In genomic region chr6:41502607-41503434, GRCh38 we compare ENCODE assay signal across 11 cellular contexts. TPM values are rescaled to one million over a fixed set of nuclear protein-coding genes. Genes with fewer than 3 reads are reported as not detected.
DNase-seq lines count a peak whose midpoint lies in the region; ATAC-seq and TF ChIP-seq lines count a peak whose summit lies in the region.
"Had no signal": no experiment of that assay in that cellular context is flagged by ENCODE, and none has a peak within 500 bp of the region (broad histone marks: within the 10 kb centered on the region; RNA-seq: fewer than 3 reads in every experiment).

No MANE protein-coding gene starts in this region.

- peaks cover 22% of the 10 kb centered on the region for H3K4me1 ChIP-seq in mesenchymal stem cell (ENCODE audit: control insufficient read depth, insufficient read depth, low read depth, low read length)
- H3K4me1 ChIP-seq in tibial artery: peaks cover 5 to 38% (median 29%) of the 10 kb centered on the region in 4 donors

- H2AFZ ChIP-seq in mesenchymal stem cell (ENCODE audit: low read depth, low read length): no peak overlapping the region

- no peak overlapping the region for H2BK120ac ChIP-seq in mesenchymal stem cell (ENCODE audit: low read depth, low read length)

- no peak overlapping the region for H2BK5ac ChIP-seq in mesenchymal stem cell (ENCODE audit: low read depth, low read length, poor library complexity, severe bottlenecking)

- peak overlapping the region in 1 of 2 experiments; percentile 89 for H2BK12ac ChIP-seq in mesenchymal stem cell (ENCODE audit: low read length in 2 of 2)

- H3K9ac ChIP-seq in mesenchymal stem cell (ENCODE audit: low read length): no peak overlapping the region

- DNase-seq in NB4 (ENCODE audit: low read depth): peak; percentile 22
- DNase-seq in coronary artery (ENCODE audit: low spot score): no peak
- peak; percentile 40 for DNase-seq in mesenchymal stem cell
- peak; percentile 49 to 72 for DNase-seq in tibial artery
- no peak for DNase-seq in activated CD4-positive, alpha-beta T cell treated with anti-CD3 and anti-CD28 coated beads, Interleukin-2, amount 10 ng/mL, durations not matched to agents 24 days and 14 days
- no peak for DNase-seq in epidermal melanocyte (ENCODE audit: insufficient read length, low spot score)
- DNase-seq: activated CD8-positive, alpha-beta memory T cell treated with anti-CD3 and anti-CD28 coated beads, Interleukin-2, amount 10 ng/mL, durations not matched to agents 7 days and 5 days; NCI-H446 had no signal

- H3K36me3 ChIP-seq in mesenchymal stem cell (ENCODE audit: control insufficient read depth in 1 of 2, insufficient read depth in 2 of 2, low read depth in 1 of 2, low read length in 2 of 2) (no peaks in the 10 kb centered on the region), tibial artery (no peaks in the 10 kb centered on the region)
- H3K36me3 ChIP-seq: neutrophil had no signal

- H3K27me3 ChIP-seq in mesenchymal stem cell (ENCODE audit: control insufficient read depth in 1 of 2, insufficient read depth in 1 of 2, low read length in 2 of 2): peaks cover 38 to 42% of the 10 kb centered on the region in 2 experiments
- no peaks in the 10 kb centered on the region for H3K27me3 ChIP-seq in tibial artery
- H3K27me3 ChIP-seq: body of pancreas had no signal

- H3K27ac ChIP-seq in coronary artery (peak overlapping the region in 1 of 2 donors; percentile 93), mesenchymal stem cell (ENCODE audit: low read length, poor library complexity, severe bottlenecking) (peak overlapping the region; percentile 21), tibial artery (peak overlapping the region; percentile 30 to 95)
- H3K27ac ChIP-seq: body of pancreas, neutrophil had no signal

- no peak for TF ChIP-seq CTCF in NB4 (IDR thresholded peaks at IDR 0.05; ENCODE audit: low read depth, low read length)
- TF ChIP-seq CTCF in coronary artery (IDR thresholded peaks at IDR 0.05): no peak
- TF ChIP-seq CTCF in tibial artery (IDR thresholded peaks at IDR 0.05): no peak

- H3K9me3 ChIP-seq in mesenchymal stem cell (ENCODE audit: control insufficient read depth, low read length): no peaks in the 10 kb centered on the region
- H3K9me3 ChIP-seq in tibial artery: no peaks in the 10 kb centered on the region
- H3K9me3 ChIP-seq: body of pancreas, neutrophil had no signal

- no peaks in the 10 kb centered on the region for H3K36me3 Mint-ChIP-seq in activated CD4-positive, alpha-beta T cell treated with anti-CD3 and anti-CD28 coated beads, Interleukin-2, amount 10 ng/mL, durations not matched to agents 24 days and 14 days (ENCODE audit: low read depth)
- H3K36me3 Mint-ChIP-seq: activated CD8-positive, alpha-beta memory T cell treated with anti-CD3 and anti-CD28 coated beads, Interleukin-2, amount 10 ng/mL, durations not matched to agents 7 days and 5 days had no signal

- H4K91ac ChIP-seq in mesenchymal stem cell (ENCODE audit: low read length): peak overlapping the region; percentile 52

- no peak overlapping the region for H3K4ac ChIP-seq in mesenchymal stem cell (ENCODE audit: low read depth in 1 of 2, low read length in 2 of 2)

- H3K4me3 ChIP-seq in NB4 (ENCODE audit: low read depth, low read length) (no peak overlapping the region), coronary artery (peak overlapping the region; percentile 72), mesenchymal stem cell (ENCODE audit: insufficient read depth in 1 of 2, low read depth in 1 of 2, low read length in 2 of 2) (no peak overlapping the region), tibial artery (peak overlapping the region in 1 of 2 donors; percentile 55)
- H3K4me3 ChIP-seq: body of pancreas had no signal

- intact Hi-C loops in tibial artery (cut with DNase I; ENCODE audit: low total_unique reads): loop anchor here (5.0 kb wide), 1 partner anchor 76 kb away; no protein-coding TSS in a partner anchor
- intact Hi-C loops in activated CD4-positive, alpha-beta T cell treated with anti-CD3 and anti-CD28 coated beads, Interleukin-2, amount 10 ng/mL, durations not matched to agents 24 days and 14 days (cut with micrococcal nuclease): no loop called here

- no peak overlapping the region for H3K27ac Mint-ChIP-seq in activated CD4-positive, alpha-beta T cell treated with anti-CD3 and anti-CD28 coated beads, Interleukin-2, amount 10 ng/mL, durations not matched to agents 24 days and 14 days
- H3K27ac Mint-ChIP-seq: activated CD8-positive, alpha-beta memory T cell treated with anti-CD3 and anti-CD28 coated beads, Interleukin-2, amount 10 ng/mL, durations not matched to agents 7 days and 5 days had no signal

- H2AK5ac ChIP-seq in mesenchymal stem cell (ENCODE audit: low read length, severe bottlenecking): no peak overlapping the region

- H3K14ac ChIP-seq in mesenchymal stem cell (ENCODE audit: low read length in 2 of 2): no peak overlapping the region

- H3K9me3 Mint-ChIP-seq in activated CD4-positive, alpha-beta T cell treated with anti-CD3 and anti-CD28 coated beads, Interleukin-2, amount 10 ng/mL, durations not matched to agents 24 days and 14 days: no peaks in the 10 kb centered on the region

- peak overlapping the region; percentile 54 for H4K8ac ChIP-seq in mesenchymal stem cell (ENCODE audit: low read length)

- no peak for ATAC-seq in HG03442 (IDR thresholded peaks at IDR 0.05; ENCODE audit: unreplicated experiment)
- ATAC-seq: activated CD8-positive, alpha-beta memory T cell treated with anti-CD3 and anti-CD28 coated beads, Interleukin-2, amount 10 ng/mL, durations not matched to agents 7 days and 5 days had no signal

- TF ChIP-seq POLR2A in NB4 (IDR thresholded peaks at IDR 0.05; ENCODE audit: extremely low read depth, insufficient read length): no peak

- H3K27me3 Mint-ChIP-seq in activated CD4-positive, alpha-beta T cell treated with anti-CD3 and anti-CD28 coated beads, Interleukin-2, amount 10 ng/mL, durations not matched to agents 24 days and 14 days: peaks cover 72% of the 10 kb centered on the region

- H2BK15ac ChIP-seq in mesenchymal stem cell (ENCODE audit: low read depth, poor library complexity, severe bottlenecking): no peak overlapping the region

- H3K18ac ChIP-seq in mesenchymal stem cell (ENCODE audit: low read depth in 1 of 2, low read length in 2 of 2): peak overlapping the region in 1 of 2 experiments; percentile 93

- H3K4me2 ChIP-seq in mesenchymal stem cell (ENCODE audit: low read length, poor library complexity, severe bottlenecking): peak overlapping the region; percentile 1

- H3K4me1 Mint-ChIP-seq in activated CD4-positive, alpha-beta T cell treated with anti-CD3 and anti-CD28 coated beads, Interleukin-2, amount 10 ng/mL, durations not matched to agents 24 days and 14 days: peaks cover 11% of the 10 kb centered on the region

- no peak overlapping the region for H3K23ac ChIP-seq in mesenchymal stem cell (ENCODE audit: low read length in 2 of 2)

- no peaks in the 10 kb centered on the region for H3K79me1 ChIP-seq in mesenchymal stem cell (replicated peaks; ENCODE audit: low read length, poor library complexity, severe bottlenecking)

- H3K4me3 Mint-ChIP-seq in activated CD4-positive, alpha-beta T cell treated with anti-CD3 and anti-CD28 coated beads, Interleukin-2, amount 10 ng/mL, durations not matched to agents 24 days and 14 days: no peak overlapping the region
- H3K4me3 Mint-ChIP-seq: activated CD8-positive, alpha-beta memory T cell treated with anti-CD3 and anti-CD28 coated beads, Interleukin-2, amount 10 ng/mL, durations not matched to agents 7 days and 5 days had no signal

- 20% methylated on average over 27 of the region's 30 CpGs for WGBS in mesenchymal stem cell

RNA-seq across cellular contexts. Expression of gene FOXP4, which starts 43.4 kb away (rescaled TPM):
- 23.4 TPM for polyA plus RNA-seq in mesenchymal stem cell (2013, experiment 1 of 2)
- polyA plus RNA-seq in mesenchymal stem cell (2013, experiment 2 of 2): 22.7 TPM
- 16.9 and 17.6 TPM in 2 replicates for total RNA-seq in activated CD4-positive, alpha-beta T cell treated with anti-CD3 and anti-CD28 coated beads, Interleukin-2, amount 10 ng/mL, durations not matched to agents 24 days and 14 days

Comparison
In these comparisons a context has a peak if more than half of its experiments do, and no peak if none do; other contexts are left out.
1. DNase-seq: peak in NB4 (single experiment), mesenchymal stem cell (single experiment) and tibial artery (2 of 2); none in coronary artery (single experiment), activated CD4-positive, alpha-beta T cell treated with anti-CD3 and anti-CD28 coated beads, Interleukin-2, amount 10 ng/mL, durations not matched to agents 24 days and 14 days (single experiment) and epidermal melanocyte (single experiment).